ENCODE assay signal across 1 cellular context in genomic region chr4:163332526-163333405, GRCh38.
TF ChIP-seq lines count a peak whose summit lies in the region.

NPY1R (minus strand) TSS chr4:163332596; CDS start chr4:163326554, 6,042 bp downstream.

TF ChIP-seq in H1, 55 proteins besides CTCF, POLR2A, EP300 and RAD21 (continued from another document):
- TF ChIP-seq ATF2 (IDR thresholded peaks at IDR 0.05; ENCODE audit: low read length) (peak; percentile 86), TBP (IDR thresholded peaks at IDR 0.05; ENCODE audit: low read depth, low read length) (peak; percentile 62), RBBP5 (IDR thresholded peaks at IDR 0.05; ENCODE audit: borderline replicate concordance, low read depth, low read length) (0 out of 2 replicates have a peak, but pooled peaks have one; percentile 12), CBX8 (IDR thresholded peaks at IDR 0.05; ENCODE audit: borderline replicate concordance, low read depth, low read length) (no peak), CBX5 (IDR thresholded peaks at IDR 0.05; ENCODE audit: low read depth, low read length) (no peak), RFX5 (IDR thresholded peaks at IDR 0.05; ENCODE audit: borderline replicate concordance, low read depth, low read length) (no peak), EGR1 (IDR thresholded peaks at IDR 0.05; ENCODE audit: borderline replicate concordance, low read depth, low read length) (no peak), CHD7 (IDR thresholded peaks at IDR 0.05; ENCODE audit: insufficient replicate concordance, low read length) (no peak), ASH2L (IDR thresholded peaks at IDR 0.05; ENCODE audit: low read length) (no peak), BRCA1 (IDR thresholded peaks at IDR 0.05; ENCODE audit: low read depth, low read length) (no peak), TAF7 (optimal IDR thresholded peaks at IDR 0.05; ENCODE audit: borderline replicate concordance, low read depth, low read length) (no peak), PHF8 (conservative IDR thresholded peaks at IDR 0.05; ENCODE audit: low read depth, low read length) (peak; percentile 55; the same call in 1 of the 2 replicates), POLR2AphosphoS5 (IDR thresholded peaks at IDR 0.05; ENCODE audit: low read depth, low read length) (no peak; the same call in 1 of the 2 replicates), BACH1 (IDR thresholded peaks at IDR 0.05; ENCODE audit: low read length) (no peak), TAF1 (IDR thresholded peaks at IDR 0.05; ENCODE audit: low read depth, low read length) (peak; percentile 66), SUZ12 (IDR thresholded peaks at IDR 0.05; ENCODE audit: low read length) (no peak), HDAC2 (IDR thresholded peaks at IDR 0.05; ENCODE audit: borderline replicate concordance in 1 of 2, low read depth in 2 of 2, low read length in 2 of 2) (no peak; a peak in 1 of 4 replicates), POU5F1 (IDR thresholded peaks at IDR 0.05; ENCODE audit: low read depth, low read length) (no peak), SP4 (IDR thresholded peaks at IDR 0.05; ENCODE audit: low read length) (0 out of 2 replicates have a peak, but pooled peaks have one; percentile 53), KDM4A (IDR thresholded peaks at IDR 0.05; ENCODE audit: low read depth, low read length, severe bottlenecking) (no peak), TCF12 (IDR thresholded peaks at IDR 0.05; ENCODE audit: low read depth, low read length) (no peak), GTF2F1 (IDR thresholded peaks at IDR 0.05; ENCODE audit: borderline replicate concordance, low read depth, low read length) (no peak), CHD1 (IDR thresholded peaks at IDR 0.05; ENCODE audit: low read depth, low read length) (no peak), JUND (IDR thresholded peaks at IDR 0.05; ENCODE audit: low read length) (no peak), SRF (IDR thresholded peaks at IDR 0.05; ENCODE audit: low read depth, low read length) (no peak), SIN3A (conservative IDR thresholded peaks at IDR 0.05 in 1 of 2, IDR thresholded peaks at IDR 0.05 in 1 of 2; ENCODE audit: low read depth in 1 of 2, low read length in 2 of 2) (no peak), YY1 (IDR thresholded peaks at IDR 0.05; ENCODE audit: low read depth, low read length) (peak; percentile 14; the same call in 1 of the 2 replicates), KDM5A (IDR thresholded peaks at IDR 0.05; ENCODE audit: low read length) (no peak), RXRA (IDR thresholded peaks at IDR 0.05; ENCODE audit: insufficient read depth, low read depth, low read length) (no peak), GABPA (IDR thresholded peaks at IDR 0.05; ENCODE audit: borderline replicate concordance, insufficient read depth, low read length) (no peak), NANOG (IDR thresholded peaks at IDR 0.05; ENCODE audit: insufficient read depth, low read depth, low read length, poor library complexity, severe bottlenecking) (no peak), CTBP2 (IDR thresholded peaks at IDR 0.05; ENCODE audit: borderline replicate concordance, insufficient read depth, insufficient read length, low read length) (no peak), KDM1A (IDR thresholded peaks at IDR 0.05; ENCODE audit: borderline replicate concordance, low read length) (no peak), NRF1 (IDR thresholded peaks at IDR 0.05; ENCODE audit: low read depth, low read length) (no peak), SIX5 (IDR thresholded peaks at IDR 0.05; ENCODE audit: low read depth, low read length) (no peak), CREB1 (IDR thresholded peaks at IDR 0.05) (0 out of 2 replicates have a peak, but pooled peaks have one; percentile 22), MAFK (IDR thresholded peaks at IDR 0.05; ENCODE audit: low read depth, low read length) (no peak), E2F6 (IDR thresholded peaks at IDR 0.05) (peak; percentile 62), JUN (IDR thresholded peaks at IDR 0.05; ENCODE audit: low read depth, low read length) (no peak), CHD2 (IDR thresholded peaks at IDR 0.05; ENCODE audit: low read length) (no peak), RNF2 (IDR thresholded peaks at IDR 0.05; ENCODE audit: borderline replicate concordance, low read depth, low read length, missing control alignments, poor library complexity, severe bottlenecking) (no peak)
